Comparison of ENCODE assay signal across 30 cellular contexts in the genomic region with DNA sequence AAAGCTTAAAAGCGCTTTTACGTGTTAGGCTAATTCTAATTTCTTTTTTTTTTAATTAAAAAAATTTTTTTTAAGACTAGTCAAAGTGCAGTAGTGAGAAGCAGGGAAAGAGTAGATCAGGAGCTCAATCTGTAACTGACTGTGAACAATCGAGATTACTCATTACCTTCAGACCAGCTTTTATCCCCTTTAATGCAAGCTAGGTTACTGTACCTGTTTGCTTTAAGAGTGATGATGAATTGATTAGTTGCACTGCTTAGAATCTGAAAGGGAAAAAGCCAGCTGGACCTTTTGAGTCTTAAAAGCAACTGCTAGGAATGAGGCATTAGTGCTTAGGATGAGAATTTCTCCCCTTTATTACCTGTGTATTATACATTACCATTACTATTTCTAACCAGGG.
"Had no signal": no experiment of that assay in that cellular context is flagged by ENCODE, and none has a peak within 500 bp of the region (broad histone marks: within the 10 kb centered on the region; RNA-seq: fewer than 3 reads in every experiment).

No MANE protein-coding gene starts in this region.

- H3K27me3 Mint-ChIP-seq: naive thymus-derived CD4-positive, alpha-beta T cell; progenitor cell of endocrine pancreas; stimulated activated naive B cell treated with anti-CD40 and anti-IgM and Interleukin-4, amounts not matched to agents 10 μg/mL and 1 μg/mL and 100 μg/mL, for 72 hours; stimulated activated naive CD8-positive, alpha-beta T cell treated with anti-CD3 and anti-CD28 coated beads, Interleukin-15, Interleukin-2, amounts not matched to agents 100 ng/mL and 50 ng/mL, for 24 hours had no signal

- FAIRE-seq: small intestine, urothelium cell line had no signal

- H3K9me3 Mint-ChIP-seq: natural killer cell; nephron; neural progenitor cell; stimulated activated effector memory CD8-positive, alpha-beta T cell treated with anti-CD3 and anti-CD28 coated beads, Interleukin-12 subunit alpha, Interleukin-12 subunit beta, amount 100 ng/mL, for 72 hours; stimulated activated naive B cell treated with anti-CD40 and anti-IgM and Interleukin-4, amounts not matched to agents 10 μg/mL and 1 μg/mL and 100 μg/mL, for 72 hours; stimulated activated naive CD8-positive, alpha-beta T cell treated with anti-CD3 and anti-CD28 coated beads, Interleukin-15, Interleukin-2, amounts not matched to agents 100 ng/mL and 50 ng/mL, for 24 hours had no signal

- DNase-seq: naive thymus-derived CD4-positive, alpha-beta T cell; natural killer cell; occipital lobe; posterior cingulate gyrus; psoas muscle; retina; right cardiac atrium; right lobe of liver; sigmoid colon; small intestine; stimulated activated CD4-positive, alpha-beta T cell treated with anti-CD3 and anti-CD28 coated beads, Interleukin-15, amount 100 ng/mL, for 24 hours; stimulated activated CD4-positive, alpha-beta T cell treated with anti-CD3 and anti-CD28 coated beads, Interleukin-2, amount 100 ng/mL, for 24 hours; stimulated activated CD4-positive, alpha-beta T cell treated with anti-CD3 and anti-CD28 coated beads, Interleukin-2, amount 100 ng/mL, for 48 hours; stimulated activated CD4-positive, alpha-beta T cell treated with anti-CD3 and anti-CD28 coated beads, Interleukin-4, amount 100 ng/mL, for 24 hours; stimulated activated naive B cell treated with anti-CD40 and anti-IgM and Interleukin-4, amounts not matched to agents 10 μg/mL and 1 μg/mL and 100 μg/mL, for 72 hours; stimulated activated naive CD4-positive, alpha-beta T cell treated with Interleukin-2 at 50 U/mL for 16 hours; stomach; thyroid gland; trophoblast cell; upper lobe of left lung had no signal

- H2AFZ ChIP-seq: neural progenitor cell, parathyroid adenoma had no signal

- H3K4me1 ChIP-seq: neural progenitor cell, stomach, thyroid gland, upper lobe of left lung, vagina had no signal

- H3K9me3 ChIP-seq: psoas muscle, right lobe of liver, sigmoid colon, stomach, thoracic aorta, thyroid gland, tibial nerve, upper lobe of left lung, vagina had no signal

- H3K27ac ChIP-seq: neural progenitor cell, parathyroid adenoma, psoas muscle, right lobe of liver, sigmoid colon, stomach, thoracic aorta, thyroid gland, tibial nerve, upper lobe of left lung, vagina had no signal

- H3K27ac Mint-ChIP-seq: neural progenitor cell; progenitor cell of endocrine pancreas; stimulated activated effector memory CD8-positive, alpha-beta T cell treated with anti-CD3 and anti-CD28 coated beads, Interleukin-12 subunit alpha, Interleukin-12 subunit beta, amount 100 ng/mL, for 72 hours; stimulated activated naive B cell treated with anti-CD40 and anti-IgM and Interleukin-4, amounts not matched to agents 10 μg/mL and 1 μg/mL and 100 μg/mL, for 72 hours; stimulated activated naive CD8-positive, alpha-beta T cell treated with anti-CD3 and anti-CD28 coated beads, Interleukin-15, Interleukin-2, amounts not matched to agents 100 ng/mL and 50 ng/mL, for 24 hours had no signal

- H3K27me3 ChIP-seq: neural progenitor cell, right lobe of liver, sigmoid colon, stomach, thyroid gland, tibial nerve, upper lobe of left lung, vagina had no signal

- H3K4me3 Mint-ChIP-seq: naive thymus-derived CD4-positive, alpha-beta T cell; natural killer cell; nephron; neural progenitor cell; stimulated activated effector memory CD8-positive, alpha-beta T cell treated with anti-CD3 and anti-CD28 coated beads, Interleukin-12 subunit alpha, Interleukin-12 subunit beta, amount 100 ng/mL, for 72 hours; stimulated activated naive B cell treated with anti-CD40 and anti-IgM and Interleukin-4, amounts not matched to agents 10 μg/mL and 1 μg/mL and 100 μg/mL, for 72 hours; stimulated activated naive CD8-positive, alpha-beta T cell treated with anti-CD3 and anti-CD28 coated beads, Interleukin-15, Interleukin-2, amounts not matched to agents 100 ng/mL and 50 ng/mL, for 24 hours had no signal

- H3K4me2 ChIP-seq: neural progenitor cell had no signal

- H3K4me3 ChIP-seq: neural progenitor cell, psoas muscle, right lobe of liver, sigmoid colon, stomach, thoracic aorta, thyroid gland, tibial nerve, upper lobe of left lung, vagina had no signal

- ATAC-seq: naive thymus-derived CD4-positive, alpha-beta T cell; natural killer cell; right cardiac atrium; right lobe of liver; stimulated activated effector memory CD8-positive, alpha-beta T cell treated with anti-CD3 and anti-CD28 coated beads, Interleukin-12 subunit alpha, Interleukin-12 subunit beta, amount 100 ng/mL, for 72 hours; stimulated activated naive B cell treated with anti-CD40 and anti-IgM and Interleukin-4, amounts not matched to agents 10 μg/mL and 1 μg/mL and 100 μg/mL, for 72 hours had no signal

- H3K4me1 Mint-ChIP-seq: nephron, neural progenitor cell had no signal
